Comparison of ENCODE assay signal across 1 cellular context in the genomic region with DNA sequence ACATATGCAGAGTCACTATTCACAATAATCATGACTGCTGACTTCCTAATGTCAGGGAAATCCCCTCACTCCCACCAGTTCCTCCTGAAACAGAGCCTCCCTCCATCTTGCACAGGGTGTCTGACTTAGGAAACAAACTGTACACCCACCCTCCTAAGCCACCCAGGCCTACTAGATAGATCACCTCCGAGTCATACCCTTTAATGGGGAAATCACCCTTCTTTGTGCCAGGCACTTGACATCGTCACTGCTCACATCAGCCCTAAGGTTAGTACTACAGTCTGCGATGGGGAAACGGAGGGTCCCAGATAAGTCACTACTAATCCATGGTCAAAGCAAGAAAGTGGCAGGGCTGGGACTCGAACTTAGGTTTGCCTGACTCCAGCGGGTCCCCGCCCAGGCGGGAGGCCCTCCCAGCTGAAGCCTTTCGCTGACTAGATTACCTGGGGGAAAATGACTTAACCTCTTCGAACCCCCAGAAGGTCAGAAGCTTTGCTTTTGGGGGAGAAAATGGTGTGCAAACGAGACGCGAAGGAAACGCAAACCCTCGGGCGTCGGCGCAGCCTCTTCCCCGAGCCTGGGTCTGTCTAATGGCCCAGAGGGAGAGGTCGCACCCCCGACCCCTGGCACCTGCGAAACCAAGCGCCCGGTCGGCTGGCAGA.
A peak's percentile ranks its signal among the peaks of the same experiment; 100 is the strongest.
TF ChIP-seq lines count a peak whose summit lies in the region.

No MANE protein-coding gene starts in this region.

TF ChIP-seq in Ishikawa, 13 proteins besides CTCF, POLR2A, EP300 and RAD21 (continued from another document):
- TF ChIP-seq, protein P1, sequence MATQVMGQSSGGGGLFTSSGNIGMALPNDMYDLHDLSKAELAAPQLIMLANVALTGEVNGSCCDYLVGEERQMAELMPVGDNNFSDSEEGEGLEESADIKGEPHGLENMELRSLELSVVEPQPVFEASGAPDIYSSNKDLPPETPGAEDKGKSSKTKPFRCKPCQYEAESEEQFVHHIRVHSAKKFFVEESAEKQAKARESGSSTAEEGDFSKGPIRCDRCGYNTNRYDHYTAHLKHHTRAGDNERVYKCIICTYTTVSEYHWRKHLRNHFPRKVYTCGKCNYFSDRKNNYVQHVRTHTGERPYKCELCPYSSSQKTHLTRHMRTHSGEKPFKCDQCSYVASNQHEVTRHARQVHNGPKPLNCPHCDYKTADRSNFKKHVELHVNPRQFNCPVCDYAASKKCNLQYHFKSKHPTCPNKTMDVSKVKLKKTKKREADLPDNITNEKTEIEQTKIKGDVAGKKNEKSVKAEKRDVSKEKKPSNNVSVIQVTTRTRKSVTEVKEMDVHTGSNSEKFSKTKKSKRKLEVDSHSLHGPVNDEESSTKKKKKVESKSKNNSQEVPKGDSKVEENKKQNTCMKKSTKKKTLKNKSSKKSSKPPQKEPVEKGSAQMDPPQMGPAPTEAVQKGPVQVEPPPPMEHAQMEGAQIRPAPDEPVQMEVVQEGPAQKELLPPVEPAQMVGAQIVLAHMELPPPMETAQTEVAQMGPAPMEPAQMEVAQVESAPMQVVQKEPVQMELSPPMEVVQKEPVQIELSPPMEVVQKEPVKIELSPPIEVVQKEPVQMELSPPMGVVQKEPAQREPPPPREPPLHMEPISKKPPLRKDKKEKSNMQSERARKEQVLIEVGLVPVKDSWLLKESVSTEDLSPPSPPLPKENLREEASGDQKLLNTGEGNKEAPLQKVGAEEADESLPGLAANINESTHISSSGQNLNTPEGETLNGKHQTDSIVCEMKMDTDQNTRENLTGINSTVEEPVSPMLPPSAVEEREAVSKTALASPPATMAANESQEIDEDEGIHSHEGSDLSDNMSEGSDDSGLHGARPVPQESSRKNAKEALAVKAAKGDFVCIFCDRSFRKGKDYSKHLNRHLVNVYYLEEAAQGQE (IDR thresholded peaks at IDR 0.05; ENCODE audit: low read depth), result no peak
- TF ChIP-seq, protein P2, sequence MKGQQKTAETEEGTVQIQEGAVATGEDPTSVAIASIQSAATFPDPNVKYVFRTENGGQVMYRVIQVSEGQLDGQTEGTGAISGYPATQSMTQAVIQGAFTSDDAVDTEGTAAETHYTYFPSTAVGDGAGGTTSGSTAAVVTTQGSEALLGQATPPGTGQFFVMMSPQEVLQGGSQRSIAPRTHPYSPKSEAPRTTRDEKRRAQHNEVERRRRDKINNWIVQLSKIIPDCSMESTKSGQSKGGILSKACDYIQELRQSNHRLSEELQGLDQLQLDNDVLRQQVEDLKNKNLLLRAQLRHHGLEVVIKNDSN (IDR thresholded peaks at IDR 0.05), result no peak
- TF ChIP-seq FOXM1 (IDR thresholded peaks at IDR 0.05; ENCODE audit: borderline replicate concordance, low read depth) (no peak), ZBTB7A (IDR thresholded peaks at IDR 0.05; ENCODE audit: low read depth) (peak; percentile 65; the same call in 1 of the 2 replicates), TCF12 (IDR thresholded peaks at IDR 0.05; ENCODE audit: low read depth) (no peak), CREB1 (IDR thresholded peaks at IDR 0.05; ENCODE audit: low read depth) (0 out of 2 replicates have a peak, but pooled peaks have one; percentile 7), YY1 (IDR thresholded peaks at IDR 0.05; ENCODE audit: low read depth) (no peak), TEAD4 (IDR thresholded peaks at IDR 0.05) (no peak), NFIC (IDR thresholded peaks at IDR 0.05) (no peak)
